In genomic region chr2:10918661-10919414, GRCh38 we compare ENCODE assay signal across 2 cellular contexts.
TF ChIP-seq lines count a peak whose summit lies in the region.

No MANE protein-coding gene starts in this region.

TF ChIP-seq in IMR-90, 13 proteins besides CTCF, POLR2A, EP300 and RAD21:
- TF ChIP-seq RFX5 (IDR thresholded peaks at IDR 0.05; ENCODE audit: low read depth, low read length) (no peak), MXI1 (IDR thresholded peaks at IDR 0.05; ENCODE audit: borderline replicate concordance, low read depth, low read length) (no peak), NFE2L2 (IDR thresholded peaks at IDR 0.05; ENCODE audit: low read depth, low read length) (peak; percentile 47; the same call in 1 of the 2 replicates)

TF ChIP-seq in HepG2, 621 proteins besides CTCF, POLR2A, EP300 and RAD21:
- no peak for TF ChIP-seq PHF20 (CRISPR knock-in tag; IDR thresholded peaks at IDR 0.05)
- no peak for TF ChIP-seq ARID3A (IDR thresholded peaks at IDR 0.05; ENCODE audit: low read depth, low read length)
- TF ChIP-seq FOXA1 (IDR thresholded peaks at IDR 0.05) = no peak
- TF ChIP-seq FOXA1 (CRISPR knock-in tag; IDR thresholded peaks at IDR 0.05) = no peak
- no peak for TF ChIP-seq POGZ (CRISPR knock-in tag; IDR thresholded peaks at IDR 0.05)
- TF ChIP-seq HNRNPLL (IDR thresholded peaks at IDR 0.05; ENCODE audit: low read depth, low read length, poor library complexity, severe bottlenecking) = no peak
- TF ChIP-seq NFE2 (CRISPR knock-in tag; IDR thresholded peaks at IDR 0.05) = no peak
- TF ChIP-seq, protein P1, sequence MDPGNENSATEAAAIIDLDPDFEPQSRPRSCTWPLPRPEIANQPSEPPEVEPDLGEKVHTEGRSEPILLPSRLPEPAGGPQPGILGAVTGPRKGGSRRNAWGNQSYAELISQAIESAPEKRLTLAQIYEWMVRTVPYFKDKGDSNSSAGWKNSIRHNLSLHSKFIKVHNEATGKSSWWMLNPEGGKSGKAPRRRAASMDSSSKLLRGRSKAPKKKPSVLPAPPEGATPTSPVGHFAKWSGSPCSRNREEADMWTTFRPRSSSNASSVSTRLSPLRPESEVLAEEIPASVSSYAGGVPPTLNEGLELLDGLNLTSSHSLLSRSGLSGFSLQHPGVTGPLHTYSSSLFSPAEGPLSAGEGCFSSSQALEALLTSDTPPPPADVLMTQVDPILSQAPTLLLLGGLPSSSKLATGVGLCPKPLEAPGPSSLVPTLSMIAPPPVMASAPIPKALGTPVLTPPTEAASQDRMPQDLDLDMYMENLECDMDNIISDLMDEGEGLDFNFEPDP (CRISPR knock-in tag; conservative IDR thresholded peaks at IDR 0.05) = no peak
- TF ChIP-seq JUNB (CRISPR knock-in tag; IDR thresholded peaks at IDR 0.05; ENCODE audit: borderline replicate concordance) = no peak
- no peak for TF ChIP-seq CENPX (CRISPR knock-in tag; IDR thresholded peaks at IDR 0.05)
- no peak for TF ChIP-seq KDM3A (CRISPR knock-in tag; IDR thresholded peaks at IDR 0.05; ENCODE audit: low read depth)
- TF ChIP-seq, protein P2, sequence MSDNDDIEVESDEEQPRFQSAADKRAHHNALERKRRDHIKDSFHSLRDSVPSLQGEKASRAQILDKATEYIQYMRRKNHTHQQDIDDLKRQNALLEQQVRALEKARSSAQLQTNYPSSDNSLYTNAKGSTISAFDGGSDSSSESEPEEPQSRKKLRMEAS (IDR thresholded peaks at IDR 0.05) = no peak
- TF ChIP-seq SRSF4 (IDR thresholded peaks at IDR 0.05; ENCODE audit: low read depth, low read length, poor library complexity, severe bottlenecking) = no peak
- no peak for TF ChIP-seq POLR2G (IDR thresholded peaks at IDR 0.05; ENCODE audit: low read depth, low read length)
- no peak for TF ChIP-seq ZBTB37 (CRISPR knock-in tag; IDR thresholded peaks at IDR 0.05)
- TF ChIP-seq GLI4 (CRISPR knock-in tag; IDR thresholded peaks at IDR 0.05; ENCODE audit: borderline replicate concordance) = no peak
- TF ChIP-seq ZNF432 (CRISPR knock-in tag; IDR thresholded peaks at IDR 0.05; ENCODE audit: borderline replicate concordance) = no peak
- no peak for TF ChIP-seq PRDM10 (CRISPR knock-in tag; IDR thresholded peaks at IDR 0.05; ENCODE audit: low read depth)
- no peak for TF ChIP-seq MBD4 (IDR thresholded peaks at IDR 0.05; ENCODE audit: borderline replicate concordance, low read length)
- no peak for TF ChIP-seq AFF4 (CRISPR knock-in tag; IDR thresholded peaks at IDR 0.05)
- no peak for TF ChIP-seq NFATC3 (CRISPR knock-in tag; IDR thresholded peaks at IDR 0.05)
